ENCODE assay signal across 8 cellular contexts in genomic region chr2:138500592-138501426, GRCh38. TPM values are rescaled to one million over a fixed set of nuclear protein-coding genes. Genes with fewer than 3 reads are reported as not detected.
A peak's percentile ranks its signal among the peaks of the same experiment; 100 is the strongest.
DNase-seq lines count a peak whose midpoint lies in the region; ATAC-seq, FAIRE-seq and TF ChIP-seq lines count a peak whose summit lies in the region.

No MANE protein-coding gene starts in this region.

- DNase-seq in HFF-Myc (ENCODE audit: extremely low read depth, low read depth) (no peak), RWPE2 (ENCODE audit: low spot score) (no peak), esophagus muscularis mucosa (ENCODE audit: extremely low spot score) (no peak), neuronal stem cell (ENCODE audit: low spot score) (no peak), mesenteric fat pad (ENCODE audit: low spot score) (no peak), D721Med (ENCODE audit: insufficient read length, low spot score) (no peak)

- FAIRE-seq in D721Med (lab: Jason Lieb, UNC) = no peak

- peak overlapping the region; percentile 33 for H2AK5ac ChIP-seq in neuronal stem cell (ENCODE audit: low read depth, low read length)

- peak overlapping the region; percentile 46 for H2BK15ac ChIP-seq in neuronal stem cell (ENCODE audit: low read length)

- H4K91ac ChIP-seq in neuronal stem cell (ENCODE audit: low read depth, low read length, poor library complexity) = no peak overlapping the region

- no peaks in the 10 kb centered on the region for H3K9me3 ChIP-seq in RWPE2 (ENCODE audit: severe bottlenecking)
- no peaks in the 10 kb centered on the region for H3K9me3 ChIP-seq in esophagus muscularis mucosa
- H3K9me3 ChIP-seq in neuronal stem cell (replicated peaks in 1 of 2; ENCODE audit: control insufficient read depth in 2 of 2, insufficient read depth in 1 of 2, low read depth in 1 of 2, low read length in 2 of 2) = no peaks in the 10 kb centered on the region

- H3K14ac ChIP-seq in neuronal stem cell (ENCODE audit: low read length) = no peak overlapping the region

- H3K4me2 ChIP-seq in neuronal stem cell (ENCODE audit: insufficient read depth, low read length, poor library complexity, severe bottlenecking) = peak overlapping the region; percentile 88

- peak overlapping the region; percentile 76 for H3K4me3 ChIP-seq in HFF-Myc (replicated peaks; ENCODE audit: low read depth, low read length)
- peak overlapping the region; percentile 57 for H3K4me3 ChIP-seq in RWPE2 (ENCODE audit: severe bottlenecking)
- peak overlapping the region; percentile 83 to 98 (median 90) for H3K4me3 ChIP-seq in esophagus muscularis mucosa
- peak overlapping the region; percentile 84 to 93 for H3K4me3 ChIP-seq in neuronal stem cell (ENCODE audit: low read length in 2 of 2)

- H3K23ac ChIP-seq in neuronal stem cell (ENCODE audit: low read depth, low read length, poor library complexity) = no peak overlapping the region

- H3K27ac ChIP-seq in RWPE2 (ENCODE audit: poor library complexity, severe bottlenecking) (peak overlapping the region; percentile 76), esophagus muscularis mucosa (replicated peaks in 1 of 4) (peak overlapping the region; percentile 90 to 94 (median 92)), neuronal stem cell (replicated peaks; ENCODE audit: low read length) (peak overlapping the region; percentile 76)

- H3K4me1 ChIP-seq in RWPE2 (ENCODE audit: insufficient read depth, poor library complexity, severe bottlenecking) (peaks cover 15% of the 10 kb centered on the region), esophagus muscularis mucosa (peaks cover 31 to 45% (median 43%) of the 10 kb centered on the region in 4 donors), neuronal stem cell (ENCODE audit: control insufficient read depth in 2 of 2, insufficient read depth in 1 of 2, low read depth in 1 of 2, low read length in 2 of 2) (peaks cover 4 to 6% of the 10 kb centered on the region in 2 donors)

- 38% methylated on average over 20 of the region's 20 CpGs for WGBS in esophagus muscularis mucosa
- no CpG with 5 or more reads among the region's 20 CpGs for WGBS in neuronal stem cell (ENCODE audit: extremely low coverage in 2 of 2, insufficient read length in 2 of 2, insufficient replicate concordance in 1 of 2), 2 donors

- peaks cover 8% of the 10 kb centered on the region for H3K79me1 ChIP-seq in neuronal stem cell (ENCODE audit: low read depth, low read length)

- no peak overlapping the region for H2BK120ac ChIP-seq in neuronal stem cell (ENCODE audit: low read depth, low read length)

- peak overlapping the region; percentile 67 for H3K18ac ChIP-seq in neuronal stem cell (ENCODE audit: low read length)

- no peaks in the 10 kb centered on the region for H3K27me3 ChIP-seq in RWPE2 (ENCODE audit: insufficient read depth, poor library complexity, severe bottlenecking)
- no peaks in the 10 kb centered on the region for H3K27me3 ChIP-seq in esophagus muscularis mucosa
- no peaks in the 10 kb centered on the region for H3K27me3 ChIP-seq in neuronal stem cell (ENCODE audit: control insufficient read depth in 3 of 3, insufficient read depth in 3 of 3, low read depth in 1 of 3, low read length in 3 of 3)

- peak overlapping the region; percentile 66 for H3K9ac ChIP-seq in neuronal stem cell (ENCODE audit: low read depth, low read length, poor library complexity)

- intact Hi-C loops in esophagus muscularis mucosa (cut with DNase I) = no loop called here

- no peak overlapping the region for H2BK12ac ChIP-seq in neuronal stem cell (ENCODE audit: low read length)

- TF ChIP-seq POLR2A in GM18505 (IDR thresholded peaks at IDR 0.05; ENCODE audit: borderline replicate concordance, extremely low read depth, insufficient read depth, insufficient read length) (no peak), esophagus muscularis mucosa (IDR thresholded peaks at IDR 0.05; ENCODE audit: low read depth) (no peak)

- H2BK5ac ChIP-seq in neuronal stem cell (ENCODE audit: low read length) = no peak overlapping the region

- TF ChIP-seq EP300 in esophagus muscularis mucosa (IDR thresholded peaks at IDR 0.05) = no peak

- peak overlapping the region; percentile 99 for H2AFZ ChIP-seq in neuronal stem cell (ENCODE audit: low read length)

- H3K36me3 ChIP-seq in RWPE2 (ENCODE audit: low read depth) (no peaks in the 10 kb centered on the region), esophagus muscularis mucosa (peaks cover 0 to 5% (median 0%) of the 10 kb centered on the region in 4 donors), neuronal stem cell (replicated peaks in 1 of 2; ENCODE audit: control insufficient read depth in 2 of 2, insufficient read depth in 2 of 2, low read length in 2 of 2) (no peaks in the 10 kb centered on the region)

- peak overlapping the region; percentile 94 for H4K8ac ChIP-seq in neuronal stem cell (ENCODE audit: low read depth, low read length)

- no peak overlapping the region for H3K4ac ChIP-seq in neuronal stem cell (ENCODE audit: low read length)

- ATAC-seq in GM18505 (IDR thresholded peaks at IDR 0.05; ENCODE audit: unreplicated experiment) (peak; percentile 2), RWPE2 (ENCODE audit: low read depth) (peak; percentile 40), HG03097 (IDR thresholded peaks at IDR 0.05; ENCODE audit: low FRiP score, unreplicated experiment) (no peak)

- TF ChIP-seq CTCF in HFF-Myc (IDR thresholded peaks at IDR 0.05; ENCODE audit: low read depth, low read length, missing control alignments) = no peak
- TF ChIP-seq CTCF in RWPE2 (IDR thresholded peaks at IDR 0.05; ENCODE audit: poor library complexity, severe bottlenecking) = no peak
- TF ChIP-seq CTCF in esophagus muscularis mucosa (IDR thresholded peaks at IDR 0.05) = no peak
- TF ChIP-seq CTCF in D721Med (IDR thresholded peaks at IDR 0.05; ENCODE audit: insufficient read depth, missing control alignments) = no peak

RNA-seq across cellular contexts. Expression of gene SPOPL, which starts 0.8 kb away (rescaled TPM):
- total RNA-seq in esophagus muscularis mucosa (10 to 100 TPM; 30.5 to 49.0 (median 43.6) TPM), mesenteric fat pad (19.9 TPM)
- polyA plus RNA-seq in neuronal stem cell (2013, experiment 1 of 2) = 6.9 TPM
- 6.5 TPM for polyA plus RNA-seq in neuronal stem cell (2013, experiment 2 of 2)
